Comparison of ENCODE assay signal across 1 cellular context in genomic region chr1:33724348-33724747, GRCh38.
TF ChIP-seq lines count a peak whose summit lies in the region.

No MANE protein-coding gene starts in this region.

TF ChIP-seq in GM23338, 12 proteins besides CTCF, POLR2A, EP300 and RAD21 (continued from another document):
- TF ChIP-seq POLR2AphosphoS5 (IDR thresholded peaks at IDR 0.05; ENCODE audit: low read depth) (no peak), NANOG (IDR thresholded peaks at IDR 0.05; ENCODE audit: borderline replicate concordance) (no peak), ZNF114 (CRISPR knock-in tag; IDR thresholded peaks at IDR 0.05) (no peak), ZNF331 (CRISPR knock-in tag; IDR thresholded peaks at IDR 0.05; ENCODE audit: low read depth) (no peak), STAT1 (IDR thresholded peaks at IDR 0.05; ENCODE audit: unreplicated experiment) (no peak), EZH2phosphoT487 (IDR thresholded peaks at IDR 0.05; ENCODE audit: unreplicated experiment) (no peak), ZNF462 (CRISPR knock-in tag; IDR thresholded peaks at IDR 0.05) (no peak)
- TF ChIP-seq, protein P1, sequence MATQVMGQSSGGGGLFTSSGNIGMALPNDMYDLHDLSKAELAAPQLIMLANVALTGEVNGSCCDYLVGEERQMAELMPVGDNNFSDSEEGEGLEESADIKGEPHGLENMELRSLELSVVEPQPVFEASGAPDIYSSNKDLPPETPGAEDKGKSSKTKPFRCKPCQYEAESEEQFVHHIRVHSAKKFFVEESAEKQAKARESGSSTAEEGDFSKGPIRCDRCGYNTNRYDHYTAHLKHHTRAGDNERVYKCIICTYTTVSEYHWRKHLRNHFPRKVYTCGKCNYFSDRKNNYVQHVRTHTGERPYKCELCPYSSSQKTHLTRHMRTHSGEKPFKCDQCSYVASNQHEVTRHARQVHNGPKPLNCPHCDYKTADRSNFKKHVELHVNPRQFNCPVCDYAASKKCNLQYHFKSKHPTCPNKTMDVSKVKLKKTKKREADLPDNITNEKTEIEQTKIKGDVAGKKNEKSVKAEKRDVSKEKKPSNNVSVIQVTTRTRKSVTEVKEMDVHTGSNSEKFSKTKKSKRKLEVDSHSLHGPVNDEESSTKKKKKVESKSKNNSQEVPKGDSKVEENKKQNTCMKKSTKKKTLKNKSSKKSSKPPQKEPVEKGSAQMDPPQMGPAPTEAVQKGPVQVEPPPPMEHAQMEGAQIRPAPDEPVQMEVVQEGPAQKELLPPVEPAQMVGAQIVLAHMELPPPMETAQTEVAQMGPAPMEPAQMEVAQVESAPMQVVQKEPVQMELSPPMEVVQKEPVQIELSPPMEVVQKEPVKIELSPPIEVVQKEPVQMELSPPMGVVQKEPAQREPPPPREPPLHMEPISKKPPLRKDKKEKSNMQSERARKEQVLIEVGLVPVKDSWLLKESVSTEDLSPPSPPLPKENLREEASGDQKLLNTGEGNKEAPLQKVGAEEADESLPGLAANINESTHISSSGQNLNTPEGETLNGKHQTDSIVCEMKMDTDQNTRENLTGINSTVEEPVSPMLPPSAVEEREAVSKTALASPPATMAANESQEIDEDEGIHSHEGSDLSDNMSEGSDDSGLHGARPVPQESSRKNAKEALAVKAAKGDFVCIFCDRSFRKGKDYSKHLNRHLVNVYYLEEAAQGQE (IDR thresholded peaks at IDR 0.05; ENCODE audit: unreplicated experiment) = no peak
